ENCODE assay signal across 1 cellular context in genomic region chr18:51197661-51198424, GRCh38.
TF ChIP-seq lines count a peak whose summit lies in the region.

MEX3C (minus strand) TSS chr18:51197681; CDS start chr18:51197320, 361 bp downstream.

TF ChIP-seq in H1, 55 proteins besides CTCF, POLR2A, EP300 and RAD21 (continued from another document):
- TF ChIP-seq KDM4A (IDR thresholded peaks at IDR 0.05; ENCODE audit: low read depth, low read length, severe bottlenecking) (peak; percentile 39), TEAD4 (IDR thresholded peaks at IDR 0.05; ENCODE audit: low read depth, low read length) (0 out of 2 replicates have a peak, but pooled peaks have one; percentile 20), POU5F1 (IDR thresholded peaks at IDR 0.05; ENCODE audit: low read depth, low read length) (no peak), NRF1 (IDR thresholded peaks at IDR 0.05; ENCODE audit: low read depth, low read length) (peak; percentile 60), ATF2 (IDR thresholded peaks at IDR 0.05; ENCODE audit: low read length) (peak; percentile 62; the same call in 1 of the 2 replicates), CEBPB (IDR thresholded peaks at IDR 0.05; ENCODE audit: low read depth, low read length) (peak; percentile 15; the same call in 1 of the 2 replicates), USF2 (IDR thresholded peaks at IDR 0.05; ENCODE audit: low read length) (0 out of 2 replicates have a peak, but pooled peaks have one; percentile 23), SUZ12 (IDR thresholded peaks at IDR 0.05; ENCODE audit: low read length) (no peak), TCF12 (IDR thresholded peaks at IDR 0.05; ENCODE audit: low read depth, low read length) (peak; percentile 88; the same call in 1 of the 2 replicates), MAX (IDR thresholded peaks at IDR 0.05) (peak; percentile 98), SIRT6 (IDR thresholded peaks at IDR 0.05; ENCODE audit: low read length) (no peak), MAFK (IDR thresholded peaks at IDR 0.05; ENCODE audit: low read depth, low read length) (no peak), RBBP5 (IDR thresholded peaks at IDR 0.05; ENCODE audit: borderline replicate concordance, low read depth, low read length) (peak; percentile 39; the same call in 1 of the 2 replicates), HDAC2 (IDR thresholded peaks at IDR 0.05; ENCODE audit: borderline replicate concordance in 1 of 2, low read depth in 2 of 2, low read length in 2 of 2) (peak; percentile 67 to 68; a peak in 2 of 4 replicates), EGR1 (IDR thresholded peaks at IDR 0.05; ENCODE audit: borderline replicate concordance, low read depth, low read length) (peak; percentile 91), RNF2 (IDR thresholded peaks at IDR 0.05; ENCODE audit: borderline replicate concordance, low read depth, low read length, missing control alignments, poor library complexity, severe bottlenecking) (no peak), TAF7 (optimal IDR thresholded peaks at IDR 0.05; ENCODE audit: borderline replicate concordance, low read depth, low read length) (peak; percentile 90), SP4 (IDR thresholded peaks at IDR 0.05; ENCODE audit: low read length) (peak; percentile 87; the same call in 1 of the 2 replicates), CHD2 (IDR thresholded peaks at IDR 0.05; ENCODE audit: low read length) (peak; percentile 80), TAF1 (IDR thresholded peaks at IDR 0.05; ENCODE audit: low read depth, low read length) (peak; percentile 88)
